In genomic region chr4:86014599-86014998, GRCh38 we compare ENCODE assay signal across 10 cellular contexts.
DNase-seq lines count a peak whose midpoint lies in the region; ATAC-seq lines count a peak whose summit lies in the region.
"Had no signal": no experiment of that assay in that cellular context is flagged by ENCODE, and none has a peak within 500 bp of the region (broad histone marks: within the 10 kb centered on the region; RNA-seq: fewer than 3 reads in every experiment).

No MANE protein-coding gene starts in this region.

- peaks cover 16% of the 10 kb centered on the region for H3K4me1 ChIP-seq in HUES6 (ENCODE audit: control insufficient read depth, insufficient read depth, low read length)
- H3K4me1 ChIP-seq in CD4-positive, alpha-beta memory T cell (ENCODE audit: insufficient read depth, low read length), result no peaks in the 10 kb centered on the region

- H3K27ac Mint-ChIP-seq in CD4-positive, alpha-beta memory T cell, result no peak overlapping the region
- H3K27ac Mint-ChIP-seq: activated naive CD8-positive, alpha-beta T cell treated with anti-CD3 and anti-CD28 coated beads, Interleukin-2, amount 50 U/mL, for 24 hours had no signal

- H3K27ac ChIP-seq in HUES6 (ENCODE audit: low read depth, low read length), result peak overlapping the region; percentile 41; the same call in 1 of the 2 replicates
- H3K27ac ChIP-seq in CD4-positive, alpha-beta memory T cell (ENCODE audit: low read depth, low read length), result no peak overlapping the region

- CTCF ChIA-PET in CD4-positive, alpha-beta memory T cell (lab: Charles Lee; ENCODE audit: partially characterized antibody), result no interaction called here

- H3K27me3 Mint-ChIP-seq in CD4-positive, alpha-beta memory T cell, result no peaks in the 10 kb centered on the region
- H3K27me3 Mint-ChIP-seq: activated naive CD8-positive, alpha-beta T cell treated with anti-CD3 and anti-CD28 coated beads, Interleukin-2, amount 50 U/mL, for 24 hours had no signal

- intact Hi-C loops in CD4-positive, alpha-beta memory T cell (cut with micrococcal nuclease), result no loop called here

- peak; percentile 68 for DNase-seq in islet precursor cell
- DNase-seq in nucleus accumbens (lab: John Stamatoyannopoulos, UW), result no peak
- DNase-seq in medulla oblongata (ENCODE audit: extremely low spot score), result no peak
- no peak for DNase-seq in NCI-H526 treated with DMSO at 0.1 percent for 48 hours (lab: John Stamatoyannopoulos, UW)
- DNase-seq in CD4-positive, alpha-beta memory T cell, result no peak
- DNase-seq: activated naive CD8-positive, alpha-beta T cell treated with anti-CD3 and anti-CD28 coated beads, Interleukin-2, amount 50 U/mL, for 24 hours; NCI-H510A treated with DMSO at 0.1 percent for 48 hours had no signal

- no peak overlapping the region for H3K9ac ChIP-seq in HUES6 (ENCODE audit: low read length)

- no peak overlapping the region for H3K4me3 Mint-ChIP-seq in CD4-positive, alpha-beta memory T cell
- H3K4me3 Mint-ChIP-seq: activated naive CD8-positive, alpha-beta T cell treated with anti-CD3 and anti-CD28 coated beads, Interleukin-2, amount 50 U/mL, for 24 hours had no signal

- no peaks in the 10 kb centered on the region for H3K36me3 ChIP-seq in HUES6 (ENCODE audit: control insufficient read depth, insufficient read depth, low read length)
- no peaks in the 10 kb centered on the region for H3K36me3 ChIP-seq in CD4-positive, alpha-beta memory T cell (ENCODE audit: insufficient read depth, low read length)

- peaks cover 0 to 3% (median 0%) of the 10 kb centered on the region in 8 donors for H3K9me3 Mint-ChIP-seq in CD4-positive, alpha-beta memory T cell
- H3K9me3 Mint-ChIP-seq: activated naive CD8-positive, alpha-beta T cell treated with anti-CD3 and anti-CD28 coated beads, Interleukin-2, amount 50 U/mL, for 24 hours had no signal

- no peaks in the 10 kb centered on the region for H3K4me1 Mint-ChIP-seq in CD4-positive, alpha-beta memory T cell

- H3K4me3 ChIP-seq in HUES6 (ENCODE audit: low read depth, low read length), result no peak overlapping the region
- no peak overlapping the region for H3K4me3 ChIP-seq in CD4-positive, alpha-beta memory T cell (ENCODE audit: low read length in 2 of 2)

- H3K27me3 ChIP-seq in HUES6 (ENCODE audit: control insufficient read depth, insufficient read depth, low read length), result no peaks in the 10 kb centered on the region
- no peaks in the 10 kb centered on the region for H3K27me3 ChIP-seq in CD4-positive, alpha-beta memory T cell (ENCODE audit: insufficient read depth, low read length)

- POLR2A ChIA-PET in CD4-positive, alpha-beta memory T cell (lab: Charles Lee; ENCODE audit: partially characterized antibody), result no interaction called here

- H3K36me3 Mint-ChIP-seq in CD4-positive, alpha-beta memory T cell, result no peaks in the 10 kb centered on the region

- ATAC-seq in GM18867 (IDR thresholded peaks at IDR 0.05; ENCODE audit: unreplicated experiment) (peak; percentile 80), HG02623 (IDR thresholded peaks at IDR 0.05; ENCODE audit: unreplicated experiment) (peak; percentile 90)
- ATAC-seq: activated naive CD8-positive, alpha-beta T cell treated with anti-CD3 and anti-CD28 coated beads, Interleukin-2, amount 50 U/mL, for 24 hours had no signal

- H3K9me3 ChIP-seq in HUES6 (ENCODE audit: control insufficient read depth, insufficient read depth, low read depth, low read length), result no peaks in the 10 kb centered on the region
- no peaks in the 10 kb centered on the region for H3K9me3 ChIP-seq in CD4-positive, alpha-beta memory T cell (ENCODE audit: control insufficient read depth in 1 of 2, low read length in 2 of 2)
